In the genomic region with DNA sequence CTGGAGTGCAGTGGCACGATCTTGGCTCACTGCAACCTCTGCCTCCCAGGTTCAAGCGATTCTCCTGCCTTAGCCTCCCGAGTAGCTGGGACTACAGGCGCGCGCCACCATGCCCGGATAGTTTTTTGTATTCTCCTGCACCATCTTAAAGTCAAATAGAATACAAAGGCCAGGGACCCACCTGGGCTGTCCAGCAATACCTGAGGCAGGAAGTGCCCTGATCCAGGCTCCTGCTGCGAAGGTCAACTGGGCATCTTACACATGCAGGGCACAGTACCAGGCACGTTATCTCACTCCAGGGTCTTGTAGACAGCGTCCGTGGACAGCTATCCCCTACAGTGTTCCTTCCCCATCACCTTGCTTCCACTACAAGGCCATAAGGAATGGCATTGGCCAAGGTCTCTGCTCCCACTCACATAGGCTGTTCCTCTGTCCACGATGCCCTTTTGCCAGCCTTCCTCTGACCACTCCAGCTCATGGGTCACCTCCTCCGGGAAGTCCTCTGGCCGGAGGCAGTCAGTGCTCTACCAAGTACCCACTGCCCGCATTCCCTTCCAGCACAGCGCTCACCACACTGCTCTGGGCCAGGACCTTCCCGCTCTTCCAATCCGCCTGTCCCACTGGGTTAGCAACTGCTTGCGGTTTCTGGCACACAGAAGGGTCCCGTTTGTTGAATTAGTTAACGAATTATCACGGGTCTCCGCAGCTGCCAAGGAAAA, we compare ENCODE assay signal across 8 cellular contexts. TPM values are rescaled to one million over a fixed set of nuclear protein-coding genes. Genes with fewer than 3 reads are reported as not detected.
DNase-seq lines count a peak whose midpoint lies in the region; ATAC-seq, FAIRE-seq and TF ChIP-seq lines count a peak whose summit lies in the region.

No MANE protein-coding gene starts in this region.

- H3K27me3 ChIP-seq in HCT116 (ENCODE audit: insufficient read depth, low read length) = no peaks in the 10 kb centered on the region
- H3K27me3 ChIP-seq in iPS-15b (ENCODE audit: control insufficient read depth, insufficient read depth, low read length) = peaks cover 29% of the 10 kb centered on the region
- H3K27me3 ChIP-seq in small intestine (ENCODE audit: control insufficient read depth in 2 of 2, insufficient read depth in 2 of 2, low read length in 2 of 2) = no peaks in the 10 kb centered on the region

- peaks cover 9% of the 10 kb centered on the region for H3K27me3 Mint-ChIP-seq in activated naive CD8-positive, alpha-beta T cell treated with anti-CD3 and anti-CD28 coated beads, Interleukin-2, amount 10 ng/mL, durations not matched to agents 7 days and 5 days

- H3K27ac Mint-ChIP-seq in activated naive CD8-positive, alpha-beta T cell treated with anti-CD3 and anti-CD28 coated beads, Interleukin-2, amount 10 ng/mL, durations not matched to agents 7 days and 5 days = no peak overlapping the region

- peak overlapping the region; percentile 60 for H3K4me3 Mint-ChIP-seq in activated naive CD8-positive, alpha-beta T cell treated with anti-CD3 and anti-CD28 coated beads, Interleukin-2, amount 10 ng/mL, durations not matched to agents 7 days and 5 days

- no peaks in the 10 kb centered on the region for H3K36me3 ChIP-seq in HCT116 (ENCODE audit: control insufficient read depth in 1 of 2, insufficient read depth in 2 of 2, low read length in 2 of 2)
- H3K36me3 ChIP-seq in iPS-15b (ENCODE audit: control insufficient read depth, insufficient read depth, low read length) = no peaks in the 10 kb centered on the region
- H3K36me3 ChIP-seq in small intestine (ENCODE audit: control insufficient read depth in 2 of 2, insufficient read depth in 2 of 2, low read length in 2 of 2) = no peaks in the 10 kb centered on the region

- H3K9ac ChIP-seq in HCT116 (ENCODE audit: low read length) = peak overlapping the region; percentile 75
- H3K9ac ChIP-seq in iPS-15b (ENCODE audit: low read depth, low read length) = no peak overlapping the region

- H3K9me3 Mint-ChIP-seq in activated naive CD8-positive, alpha-beta T cell treated with anti-CD3 and anti-CD28 coated beads, Interleukin-2, amount 10 ng/mL, durations not matched to agents 7 days and 5 days = no peaks in the 10 kb centered on the region

- CTCF ChIA-PET in HCT116 (lab: Charles Lee) = interaction anchor here (1.5 kb wide), 1 partner anchor 11 kb away, joined by 14 read pairs; no protein-coding TSS in a partner anchor

- RAD21 ChIA-PET in HCT116 (lab: Charles Lee; ENCODE audit: low non-redundant PET in 1 of 2, low total read pairs in 2 of 2, uncharacterized antibody in 2 of 2, unreplicated experiment in 2 of 2) = no interaction called here

- H3K4me3 ChIP-seq in HCT116 (replicated peaks in 1 of 2; ENCODE audit: low read depth in 1 of 2, low read length in 2 of 2) (peak overlapping the region; percentile 67 to 77), iPS-15b (ENCODE audit: low read depth, low read length) (peak overlapping the region; percentile 65), small intestine (ENCODE audit: low read depth in 1 of 2, low read length in 2 of 2) (peak overlapping the region; percentile 50 to 71)

- ATAC-seq in HCT116 (no peak), GM21529 (IDR thresholded peaks at IDR 0.05; ENCODE audit: unreplicated experiment) (no peak)
- ATAC-seq in activated naive CD8-positive, alpha-beta T cell treated with anti-CD3 and anti-CD28 coated beads, Interleukin-2, amount 10 ng/mL, durations not matched to agents 7 days and 5 days (ENCODE audit: low read depth) = no peak

- peaks cover 5% of the 10 kb centered on the region for H3K36me3 Mint-ChIP-seq in activated naive CD8-positive, alpha-beta T cell treated with anti-CD3 and anti-CD28 coated beads, Interleukin-2, amount 10 ng/mL, durations not matched to agents 7 days and 5 days

- H3K4me1 Mint-ChIP-seq in activated naive CD8-positive, alpha-beta T cell treated with anti-CD3 and anti-CD28 coated beads, Interleukin-2, amount 10 ng/mL, durations not matched to agents 7 days and 5 days = peaks cover 36% of the 10 kb centered on the region

- no peak overlapping the region for H2AFZ ChIP-seq in HCT116 (ENCODE audit: low read depth, low read length, poor library complexity, severe bottlenecking)

- POLR2A ChIA-PET in HCT116 (lab: Charles Lee) = interaction anchor here (1.3 to 2.9 kb wide), 2 partner anchors 11 to 67 kb away, joined by 4 to 7 read pairs; a partner anchor contains a TSS
- POLR2A ChIA-PET in activated naive CD8-positive, alpha-beta T cell treated with anti-CD3 and anti-CD28 coated beads, Interleukin-2, amount 10 ng/mL, durations not matched to agents 7 days and 5 days (lab: Charles Lee) = interaction anchor here (1.1 kb wide), 1 partner anchor 12 kb away, joined by 3 read pairs; no protein-coding TSS in a partner anchor

- WGBS in small intestine, 3 donors = 57 to 66% (median 61%) methylated on average over 23 of the region's 23 CpGs

- FAIRE-seq in small intestine (lab: Jason Lieb, UNC) = no peak

- H4K20me1 ChIP-seq in HCT116 (ENCODE audit: insufficient read depth) = no peaks in the 10 kb centered on the region

- BruUV-seq in HCT116 (replicated peaks; lab: Mats Ljungman, UMichigan) = no TSS peak

- H3K4me1 ChIP-seq in HCT116 (ENCODE audit: control insufficient read depth in 1 of 2, insufficient read depth in 2 of 2, low read length in 2 of 2) = peaks cover 19 to 38% of the 10 kb centered on the region in 2 experiments
- no peaks in the 10 kb centered on the region for H3K4me1 ChIP-seq in iPS-15b (ENCODE audit: control insufficient read depth, insufficient read depth, low read length)
- H3K4me1 ChIP-seq in small intestine (ENCODE audit: control insufficient read depth in 2 of 2, insufficient read depth in 1 of 2, low read depth in 1 of 2, low read length in 1 of 2) = peaks cover 0 to 2% of the 10 kb centered on the region in 2 donors

- DNase-seq in HCT116 (ENCODE audit: low read depth, low spot score) (no peak), small intestine (no peak), DMS114 treated with DMSO at 0.1 percent for 48 hours (lab: John Stamatoyannopoulos, UW; ENCODE audit: unreplicated experiment) (no peak), NCI-H1092 (lab: John Stamatoyannopoulos, UW) (no peak)
- DNase-seq in activated naive CD8-positive, alpha-beta T cell treated with anti-CD3 and anti-CD28 coated beads, Interleukin-2, amount 10 ng/mL, durations not matched to agents 7 days and 5 days = no peak
- no peak for DNase-seq in stimulated activated naive CD4-positive, alpha-beta T cell (lab: John Stamatoyannopoulos, UW)

- intact Hi-C loops in HCT116 (cut with micrococcal nuclease) = loop anchor here (2.0 kb wide), 1 partner anchor 68 kb away; a partner anchor contains a TSS

- peak overlapping the region; percentile 98 for H3K4me2 ChIP-seq in HCT116 (ENCODE audit: low read length)

- H3K79me2 ChIP-seq in HCT116 (ENCODE audit: insufficient read depth, low read length) = peaks cover 27% of the 10 kb centered on the region

- peak overlapping the region; percentile 81 for H3K27ac ChIP-seq in HCT116 (ENCODE audit: low read depth, low read length)
- H3K27ac ChIP-seq in small intestine (ENCODE audit: low read depth in 1 of 2, low read length in 1 of 2) = peak overlapping the region; percentile 83 to 84

- no peak for TF ChIP-seq RAD21 in HCT116 (IDR thresholded peaks at IDR 0.05; ENCODE audit: low read depth)

- TF ChIP-seq CTCF in HCT116 (IDR thresholded peaks at IDR 0.05 in 2 of 3, conservative IDR thresholded peaks at IDR 0.05 in 1 of 3; ENCODE audit: borderline replicate concordance in 1 of 3, insufficient read depth in 1 of 3, low read depth in 2 of 3, low read length in 2 of 3) = no peak

- H3K9me2 ChIP-seq in HCT116 (ENCODE audit: insufficient read depth) = no peaks in the 10 kb centered on the region; the same call in 1 of the 2 replicates

- H3K9me3 ChIP-seq in HCT116 (ENCODE audit: control insufficient read depth in 1 of 2, insufficient read depth in 1 of 2, low read depth in 1 of 2, low read length in 2 of 2) (no peaks in the 10 kb centered on the region), iPS-15b (ENCODE audit: control insufficient read depth, insufficient read depth, low read length) (no peaks in the 10 kb centered on the region), small intestine (ENCODE audit: control insufficient read depth, low read depth) (no peaks in the 10 kb centered on the region)

- TF ChIP-seq POLR2A in HCT116 (IDR thresholded peaks at IDR 0.05; ENCODE audit: borderline replicate concordance, extremely low read depth, insufficient read depth, insufficient read length) = no peak

TF ChIP-seq in HCT116, 20 proteins besides CTCF, POLR2A, EP300 and RAD21 (continues in another document):
- TF ChIP-seq EZH2phosphoT487 (IDR thresholded peaks at IDR 0.05; ENCODE audit: borderline replicate concordance) = no peak

RNA-seq across cellular contexts. Expression of a gene that starts 1.0 kb away (rescaled TPM):
- 29.0 TPM for total RNA-seq in HCT116 (2021; ENCODE audit: unreplicated experiment)
- polyA plus RNA-seq in HCT116 (2012) = 60.4 and 81.2 TPM in 2 replicates
- total RNA-seq in activated naive CD8-positive, alpha-beta T cell treated with anti-CD3 and anti-CD28 coated beads, Interleukin-2, amount 10 ng/mL, durations not matched to agents 7 days and 5 days = 10 to 100 TPM; 10.1 to 10.7 TPM
- polyA plus RNA-seq in small intestine = 10 to 100 TPM; 15.7 to 24.8 (median 19.1) TPM

RNA-seq across cellular contexts. Expression of a gene that starts 30.8 kb away (rescaled TPM):
- not detected for total RNA-seq in HCT116 (2021; ENCODE audit: unreplicated experiment)
- polyA plus RNA-seq in HCT116 (2012) = 0.12 and 0.30 TPM in 2 replicates
- total RNA-seq in activated naive CD8-positive, alpha-beta T cell treated with anti-CD3 and anti-CD28 coated beads, Interleukin-2, amount 10 ng/mL, durations not matched to agents 7 days and 5 days = under 1 TPM in 1 of 2 experiments, not detected in 1; 0.64 TPM
- 10 to 100 TPM in 1 of 3 donors, 1 to 10 TPM in 2; 2.5 to 14.2 (median 5.9) TPM for polyA plus RNA-seq in small intestine
